ENCODE assay signal across 28 cellular contexts in the genomic region with DNA sequence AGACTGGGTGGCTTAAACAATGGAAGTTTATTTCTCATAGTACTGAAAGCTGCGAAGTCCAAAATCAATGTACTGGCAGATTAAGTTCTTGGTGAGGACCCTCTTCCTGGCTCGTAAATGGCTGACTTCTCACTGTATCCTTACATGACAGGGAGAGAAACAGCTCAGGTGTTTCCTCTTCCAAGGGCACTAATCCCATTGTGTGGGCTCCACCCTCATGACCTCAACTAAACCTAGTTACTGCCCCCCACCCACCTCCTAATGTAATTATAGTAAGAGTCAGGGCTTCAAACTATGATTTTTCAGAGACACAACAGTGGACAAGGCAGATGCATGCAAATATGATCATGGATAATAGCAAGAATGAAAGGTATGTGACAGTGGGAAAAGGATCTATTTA.
"Had no signal": no experiment of that assay in that cellular context is flagged by ENCODE, and none has a peak within 500 bp of the region (broad histone marks: within the 10 kb centered on the region; RNA-seq: fewer than 3 reads in every experiment).

No MANE protein-coding gene starts in this region.

- H3K9ac ChIP-seq: parathyroid adenoma had no signal

- H3K27ac Mint-ChIP-seq: immature natural killer cell; mesothelial cell of epicardium; natural killer cell; stimulated activated effector memory CD8-positive, alpha-beta T cell treated with anti-CD3 and anti-CD28 coated beads, Interleukin-12 subunit alpha, Interleukin-12 subunit beta, amount 100 ng/mL, for 72 hours; stimulated activated naive CD8-positive, alpha-beta T cell treated with anti-CD3 and anti-CD28 coated beads, Interleukin-15, Interleukin-2, amounts not matched to agents 100 ng/mL and 50 ng/mL, for 24 hours had no signal

- H3K27me3 Mint-ChIP-seq: naive B cell; stimulated activated naive CD8-positive, alpha-beta T cell treated with anti-CD3 and anti-CD28 coated beads, Interleukin-15, Interleukin-2, amounts not matched to agents 100 ng/mL and 50 ng/mL, for 24 hours had no signal

- H3K4me1 Mint-ChIP-seq: natural killer cell; stimulated activated effector memory CD8-positive, alpha-beta T cell treated with anti-CD3 and anti-CD28 coated beads, Interleukin-12 subunit alpha, Interleukin-12 subunit beta, amount 100 ng/mL, for 72 hours had no signal

- ATAC-seq: heart left ventricle; left colon; left lung; lower lobe of right lung; natural killer cell; stimulated activated effector memory CD8-positive, alpha-beta T cell treated with anti-CD3 and anti-CD28 coated beads, Interleukin-12 subunit alpha, Interleukin-12 subunit beta, amount 100 ng/mL, for 72 hours; upper lobe of right lung had no signal

- DNase-seq: glutamatergic neuron; heart left ventricle; hypothalamus; immature natural killer cell; kidney; left colon; left lung; lower lobe of right lung; mesendoderm; naive B cell; natural killer cell; sigmoid colon; stimulated activated CD4-positive, alpha-beta T cell treated with anti-CD3 and anti-CD28 coated beads, Interleukin-12 subunit alpha, Interleukin-12 subunit beta, amount 100 ng/mL, for 4 hours; stimulated activated CD4-positive, alpha-beta T cell treated with anti-CD3 and anti-CD28 coated beads, Interleukin-15, amount 100 ng/mL, for 24 hours; stimulated activated CD4-positive, alpha-beta T cell treated with anti-CD3 and anti-CD28 coated beads, Interleukin-2, amount 100 ng/mL, for 24 hours; stimulated activated CD4-positive, alpha-beta T cell treated with anti-CD3 and anti-CD28 coated beads, Interleukin-4, amount 100 ng/mL, for 24 hours; stimulated activated naive CD4-positive, alpha-beta T cell; tibial artery; upper lobe of right lung had no signal

- H3K79me2 ChIP-seq: parathyroid adenoma had no signal

- H3K9me3 ChIP-seq: heart left ventricle, left lung, lower lobe of right lung, right atrium auricular region, sigmoid colon, suprapubic skin, thoracic aorta, tibial artery, upper lobe of right lung had no signal

- FAIRE-seq: islet of Langerhans, kidney, urothelium cell line had no signal

- H3K27me3 ChIP-seq: heart left ventricle, left lung, right atrium auricular region, sigmoid colon, suprapubic skin, tibial artery, upper lobe of right lung had no signal

- H3K4me1 ChIP-seq: heart left ventricle, left lung, lower lobe of right lung, right atrium auricular region, sigmoid colon, suprapubic skin, tibial artery, upper lobe of right lung had no signal

- H3K4me3 ChIP-seq: heart left ventricle, left lung, lower lobe of right lung, right atrium auricular region, sigmoid colon, suprapubic skin, thoracic aorta, tibial artery, upper lobe of right lung had no signal

- H3K36me3 ChIP-seq: thoracic aorta had no signal

- H2AFZ ChIP-seq: parathyroid adenoma had no signal

- H3K27ac ChIP-seq: heart left ventricle, left lung, lower lobe of right lung, parathyroid adenoma, right atrium auricular region, sigmoid colon, suprapubic skin, thoracic aorta, tibial artery, upper lobe of right lung had no signal

- H3K9me3 Mint-ChIP-seq: immature natural killer cell; mesothelial cell of epicardium; naive B cell; natural killer cell; stimulated activated effector memory CD8-positive, alpha-beta T cell treated with anti-CD3 and anti-CD28 coated beads, Interleukin-12 subunit alpha, Interleukin-12 subunit beta, amount 100 ng/mL, for 72 hours; stimulated activated naive CD8-positive, alpha-beta T cell treated with anti-CD3 and anti-CD28 coated beads, Interleukin-15, Interleukin-2, amounts not matched to agents 100 ng/mL and 50 ng/mL, for 24 hours had no signal

- H3K4me3 Mint-ChIP-seq: immature natural killer cell; mesothelial cell of epicardium; naive B cell; natural killer cell; stimulated activated effector memory CD8-positive, alpha-beta T cell treated with anti-CD3 and anti-CD28 coated beads, Interleukin-12 subunit alpha, Interleukin-12 subunit beta, amount 100 ng/mL, for 72 hours; stimulated activated naive CD8-positive, alpha-beta T cell treated with anti-CD3 and anti-CD28 coated beads, Interleukin-15, Interleukin-2, amounts not matched to agents 100 ng/mL and 50 ng/mL, for 24 hours had no signal
